9 cellular contexts compared by ENCODE assay signal in the genomic region with DNA sequence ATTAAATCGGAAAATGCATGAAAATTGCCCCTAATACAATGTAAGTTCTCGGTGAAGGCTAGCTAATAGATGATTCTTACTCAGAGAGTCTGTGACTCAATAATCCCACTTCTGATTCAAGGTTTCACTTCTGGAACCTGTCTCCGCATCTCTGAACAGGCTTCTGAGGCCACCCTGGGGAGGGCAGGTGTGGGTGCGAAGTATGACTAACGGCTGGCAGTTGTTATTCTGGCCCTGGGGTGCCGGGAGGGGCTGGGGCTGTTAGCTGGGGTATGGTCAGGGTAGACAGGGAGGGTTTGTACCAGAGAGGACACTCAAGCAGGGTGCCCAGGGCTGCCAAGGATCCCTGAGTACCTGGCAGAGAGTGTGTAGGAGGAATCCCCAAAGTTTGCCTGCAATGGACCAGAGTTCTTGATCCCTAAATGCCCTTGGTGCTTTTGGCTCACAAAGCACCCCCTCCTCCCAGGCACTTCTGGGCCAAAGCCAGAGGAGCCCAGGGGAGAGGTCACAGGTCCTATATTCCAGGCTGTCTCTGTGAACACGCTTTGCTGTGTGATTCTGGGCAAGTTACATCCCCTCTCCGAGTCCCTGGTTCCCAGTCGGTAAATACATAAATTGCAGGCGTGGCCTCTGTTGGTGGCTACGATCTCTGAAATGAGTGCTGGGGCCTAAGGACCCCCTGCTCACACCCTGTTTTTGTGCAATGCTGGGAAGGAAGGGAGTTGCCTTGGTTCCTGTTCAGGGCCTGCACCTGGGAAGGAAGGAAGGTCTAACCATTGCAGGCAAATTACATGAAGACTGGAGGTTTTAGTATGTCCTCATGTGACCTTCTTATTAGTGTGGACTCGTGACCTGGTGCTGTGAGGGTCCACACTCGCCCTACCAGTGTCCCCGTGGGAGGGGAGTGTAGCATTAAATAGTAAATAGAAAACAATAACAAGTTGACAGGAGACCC.
DNase-seq lines count a peak whose midpoint lies in the region; ATAC-seq and TF ChIP-seq lines count a peak whose summit lies in the region.
"Had no signal": no experiment of that assay in that cellular context is flagged by ENCODE, and none has a peak within 500 bp of the region (broad histone marks: within the 10 kb centered on the region; RNA-seq: fewer than 3 reads in every experiment).

No MANE protein-coding gene starts in this region.

- peak; percentile 63 for ATAC-seq in GM18505 (IDR thresholded peaks at IDR 0.05; ENCODE audit: unreplicated experiment)
- ATAC-seq in HG02885 (IDR thresholded peaks at IDR 0.05; ENCODE audit: poor library complexity, unreplicated experiment) = peak; percentile 72
- ATAC-seq: HCT116 had no signal

- in situ Hi-C loops in ACHN (cut with HindIII; ENCODE audit: low pct_ligation_motif_present, low pct_unique_long_range_greater_than_20kb, low sequenced_read_pairs) = no loop called here

- no peak for TF ChIP-seq POLR2A in GM18505 (IDR thresholded peaks at IDR 0.05; ENCODE audit: borderline replicate concordance, extremely low read depth, insufficient read depth, insufficient read length)

- DNase-seq in T follicular helper cell (ENCODE audit: low read depth) = peak; percentile 42
- peak; percentile 66 for DNase-seq in activated naive CD8-positive, alpha-beta T cell treated with anti-CD3 and anti-CD28 coated beads, Interleukin-2, amount 50 U/mL, for 16 hours (ENCODE audit: low read depth, low spot score)
- peak; percentile 54 to 63 (median 55) for DNase-seq in stimulated activated CD4-positive, alpha-beta T cell treated with anti-CD3 and anti-CD28 coated beads, TNF-alpha, amount 100 ng/mL, for 1 hour (ENCODE audit: low read depth in 3 of 3, low spot score in 1 of 3)
- DNase-seq in NCI-H526 (lab: John Stamatoyannopoulos, UW) = no peak
- DNase-seq in putamen (ENCODE audit: low spot score) = no peak
- DNase-seq in ACHN = no peak

Comparison
In these comparisons a context has a peak if more than half of its experiments do, and no peak if none do; other contexts are left out.
1. DNase-seq: peak in T follicular helper cell (single experiment), activated naive CD8-positive, alpha-beta T cell treated with anti-CD3 and anti-CD28 coated beads, Interleukin-2, amount 50 U/mL, for 16 hours (single experiment) and stimulated activated CD4-positive, alpha-beta T cell treated with anti-CD3 and anti-CD28 coated beads, TNF-alpha, amount 100 ng/mL, for 1 hour (3 of 3); none in NCI-H526 (0 of 2), putamen (single experiment) and ACHN (single experiment).